8 cellular contexts compared by ENCODE assay signal in genomic region chr5:113295111-113295539, GRCh38.
DNase-seq lines count a peak whose midpoint lies in the region; ATAC-seq and TF ChIP-seq lines count a peak whose summit lies in the region.

No MANE protein-coding gene starts in this region.

- TF ChIP-seq POLR2A in esophagus squamous epithelium (IDR thresholded peaks at IDR 0.05): no peak

- TF ChIP-seq CTCF in DOHH2 (IDR thresholded peaks at IDR 0.05; ENCODE audit: low read depth, low read length, poor library complexity, severe bottlenecking) (no peak), RWPE2 (IDR thresholded peaks at IDR 0.05; ENCODE audit: poor library complexity, severe bottlenecking) (peak; percentile 12), esophagus squamous epithelium (IDR thresholded peaks at IDR 0.05) (peak in 1 of 6 experiments; percentile 7), osteoblast (IDR thresholded peaks at IDR 0.05; ENCODE audit: extremely low read depth, low read depth, low read length) (no peak)

- H3K4me3 ChIP-seq in DOHH2 (ENCODE audit: low read length) (peak overlapping the region; percentile 74), RWPE2 (ENCODE audit: severe bottlenecking) (peak overlapping the region; percentile 92), esophagus squamous epithelium (peak overlapping the region; percentile 75 to 92 (median 86)), osteoblast (ENCODE audit: insufficient read depth, low read length) (peak overlapping the region; percentile 78)

- H3K27ac ChIP-seq in DOHH2 (ENCODE audit: low read depth, low read length) (no peak overlapping the region), RWPE2 (ENCODE audit: poor library complexity, severe bottlenecking) (peak overlapping the region; percentile 77), esophagus squamous epithelium (peak overlapping the region in 3 of 4 donors; percentile 85 to 94 (median 90)), osteoblast (ENCODE audit: low read depth, low read length) (peak overlapping the region; percentile 74)

- peaks cover 22% of the 10 kb centered on the region for H3K4me1 ChIP-seq in DOHH2 (ENCODE audit: control insufficient read depth, low read length)
- peaks cover 13% of the 10 kb centered on the region for H3K4me1 ChIP-seq in RWPE2 (ENCODE audit: insufficient read depth, poor library complexity, severe bottlenecking)
- peaks cover 9 to 39% (median 11%) of the 10 kb centered on the region in 3 donors for H3K4me1 ChIP-seq in esophagus squamous epithelium
- peaks cover 15% of the 10 kb centered on the region for H3K4me1 ChIP-seq in osteoblast (ENCODE audit: insufficient read depth, low read length)

- H3K4me2 ChIP-seq in DOHH2 (ENCODE audit: low read length) (peak overlapping the region; percentile 76), osteoblast (ENCODE audit: insufficient read depth, low read length) (peak overlapping the region; percentile 95)

- H3K36me3 ChIP-seq in DOHH2 (ENCODE audit: control insufficient read depth, low read length) (no peaks in the 10 kb centered on the region), RWPE2 (ENCODE audit: low read depth) (no peaks in the 10 kb centered on the region), esophagus squamous epithelium (no peaks in the 10 kb centered on the region), osteoblast (ENCODE audit: insufficient read depth, low read length) (no peaks in the 10 kb centered on the region)

- no peak; the same call in 2 of the 3 replicates for ATAC-seq in RWPE2 (ENCODE audit: low read depth)

- WGBS in esophagus squamous epithelium, 2 donors: 7 to 8% methylated on average over 7 to 8 of the region's 8 CpGs

- no peaks in the 10 kb centered on the region for H4K20me1 ChIP-seq in DOHH2 (ENCODE audit: control insufficient read depth, insufficient read depth, low read depth, low read length)
- H4K20me1 ChIP-seq in osteoblast (ENCODE audit: insufficient read depth, low read length): peaks cover 7% of the 10 kb centered on the region

- peak overlapping the region; percentile 77 for H2AFZ ChIP-seq in osteoblast (ENCODE audit: low read length)

- peaks cover 50% of the 10 kb centered on the region for H3K27me3 ChIP-seq in DOHH2 (ENCODE audit: control insufficient read depth, low read length)
- H3K27me3 ChIP-seq in RWPE2 (ENCODE audit: insufficient read depth, poor library complexity, severe bottlenecking): no peaks in the 10 kb centered on the region
- H3K27me3 ChIP-seq in esophagus squamous epithelium: no peaks in the 10 kb centered on the region
- H3K27me3 ChIP-seq in osteoblast (ENCODE audit: insufficient read depth, low read length): peaks cover 3% of the 10 kb centered on the region

- intact Hi-C loops in esophagus squamous epithelium (cut with DNase I): no loop called here

- H3F3A ChIP-seq in DOHH2 (ENCODE audit: control insufficient read depth, insufficient read depth): no peaks in the 10 kb centered on the region

- no peaks in the 10 kb centered on the region for H3K9me2 ChIP-seq in DOHH2 (replicated peaks; ENCODE audit: control insufficient read depth, low read length)

- H3K79me2 ChIP-seq in DOHH2 (ENCODE audit: control insufficient read depth, low read length) (no peaks in the 10 kb centered on the region), osteoblast (ENCODE audit: insufficient read depth, low read length) (peaks cover 4% of the 10 kb centered on the region)

- H3K9me3 ChIP-seq in DOHH2 (ENCODE audit: control insufficient read depth, insufficient read depth, low read length) (no peaks in the 10 kb centered on the region), RWPE2 (ENCODE audit: severe bottlenecking) (no peaks in the 10 kb centered on the region), esophagus squamous epithelium (no peaks in the 10 kb centered on the region), osteoblast (ENCODE audit: low read depth, low read length) (no peaks in the 10 kb centered on the region)

- DNase-seq in RWPE2 (ENCODE audit: low spot score) (no peak), esophagus squamous epithelium (lab: John Stamatoyannopoulos, UW) (no peak), osteoblast (ENCODE audit: insufficient read length, low spot score, missing footprints) (no peak), mesenteric fat pad (ENCODE audit: low spot score) (no peak), NCI-H446 treated with DMSO at 0.1 percent for 48 hours (lab: John Stamatoyannopoulos, UW) (no peak), SW 1271 (lab: John Stamatoyannopoulos, UW) (no peak), inferior parietal cortex (ENCODE audit: extremely low spot score) (no peak)
